ENCODE assay signal across 11 cellular contexts in the genomic region with DNA sequence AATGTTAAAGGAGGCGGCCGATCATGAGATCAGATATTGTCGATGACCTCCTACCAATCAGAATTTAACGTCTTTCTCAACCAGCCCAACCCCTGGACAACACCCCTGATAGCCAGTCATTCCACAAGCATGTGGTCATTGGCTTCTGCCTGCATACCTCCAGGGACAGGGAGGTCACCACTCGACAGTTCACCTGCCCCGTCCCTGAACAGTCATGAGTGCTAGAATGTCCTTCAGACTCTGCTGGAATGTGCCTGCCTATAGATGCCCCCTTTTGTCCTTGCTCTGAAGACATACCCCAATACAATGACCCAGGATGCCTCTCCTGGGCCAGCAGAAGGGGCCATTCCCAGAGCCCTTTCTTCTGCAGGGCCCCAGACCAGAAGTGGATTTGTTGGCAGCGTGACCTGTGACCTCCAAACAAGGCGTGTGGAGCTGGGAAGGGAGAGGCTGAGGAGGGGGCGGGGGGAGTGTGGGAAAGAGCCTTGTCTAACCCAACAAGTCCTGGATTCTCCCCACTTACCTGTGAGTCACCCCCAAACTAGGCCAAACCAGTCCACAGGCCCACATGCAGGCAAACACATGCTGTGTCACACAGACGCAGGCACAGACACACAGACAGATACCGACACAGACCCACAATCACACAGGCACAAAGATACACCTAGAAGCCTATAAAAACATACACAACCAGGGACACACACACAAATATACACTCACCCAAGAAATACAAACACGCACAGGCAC. TPM values are rescaled to one million over a fixed set of nuclear protein-coding genes. Genes with fewer than 3 reads are reported as not detected.
A peak's percentile ranks its signal among the peaks of the same experiment; 100 is the strongest.
DNase-seq lines count a peak whose midpoint lies in the region; ATAC-seq and TF ChIP-seq lines count a peak whose summit lies in the region.
"Had no signal": no experiment of that assay in that cellular context is flagged by ENCODE, and none has a peak within 500 bp of the region (broad histone marks: within the 10 kb centered on the region; RNA-seq: fewer than 3 reads in every experiment).

No MANE protein-coding gene starts in this region.

- DNase-seq in Panc1 (ENCODE audit: low read depth, low spot score) = no peak
- peak; percentile 93 for DNase-seq in islet precursor cell
- no peak for DNase-seq in NCI-H1048 (lab: John Stamatoyannopoulos, UW)
- no peak for DNase-seq in NCI-H1092 (lab: John Stamatoyannopoulos, UW)
- DNase-seq: NCI-H146, nucleus accumbens, SIG-M5 had no signal

- in situ Hi-C loops in Panc1 (cut with HindIII; ENCODE audit: low pct_unique_long_range_greater_than_20kb, low sequenced_read_pairs) = no loop called here

- no peak for TF ChIP-seq CTCF in Panc1 (IDR thresholded peaks at IDR 0.05)

- no peaks in the 10 kb centered on the region for H3K36me3 ChIP-seq in ACC112 (ENCODE audit: insufficient read depth, low read length)
- no peaks in the 10 kb centered on the region for H3K36me3 ChIP-seq in Panc1 (ENCODE audit: control insufficient read depth, insufficient read depth, low read length)
- H3K36me3 ChIP-seq: cardiac muscle cell had no signal

- CTCF ChIA-PET in Panc1 (lab: Charles Lee) = no interaction called here

- intact Hi-C loops in Panc1 (cut with micrococcal nuclease; ENCODE audit: unreplicated experiment) = no loop called here

- peak overlapping the region; percentile 33; the same call in 1 of the 2 replicates for H3K27ac ChIP-seq in ACC112 (ENCODE audit: low read depth, low read length)
- H3K27ac ChIP-seq in Panc1 (ENCODE audit: low read length) = no peak overlapping the region
- H3K27ac ChIP-seq: cardiac muscle cell had no signal

- H3K4me3 ChIP-seq in ACC112 (ENCODE audit: low read depth, low read length) (no peak overlapping the region), Panc1 (ENCODE audit: low read depth in 2 of 2, low read length in 2 of 2) (no peak overlapping the region)
- H3K4me3 ChIP-seq: cardiac muscle cell had no signal

- no TSS peak for BruUV-seq in Panc1 (replicated peaks; lab: Mats Ljungman, UMichigan)

- H3K27me3 ChIP-seq in ACC112 (ENCODE audit: insufficient read depth, low read length) (no peaks in the 10 kb centered on the region), Panc1 (ENCODE audit: control insufficient read depth, insufficient read depth, low read length) (no peaks in the 10 kb centered on the region)

- H3K79me2 ChIP-seq in ACC112 (ENCODE audit: control insufficient read depth, insufficient read depth, low read length, unreplicated experiment) = no peaks in the 10 kb centered on the region

- POLR2A ChIA-PET in Panc1 (lab: Charles Lee) = no interaction called here

- no peak overlapping the region for H2AFZ ChIP-seq in ACC112 (ENCODE audit: low read length, unreplicated experiment)

- no peaks in the 10 kb centered on the region for H3K9me3 ChIP-seq in Panc1 (ENCODE audit: control insufficient read depth, insufficient read depth, low read depth, low read length)

- ATAC-seq in Panc1 (peak; percentile 36; the same call in 1 of the 2 replicates), GM18909 (IDR thresholded peaks at IDR 0.05; ENCODE audit: poor library complexity, unreplicated experiment) (no peak)

- H3K4me1 ChIP-seq in ACC112 (ENCODE audit: control insufficient read depth, insufficient read depth, low read length, unreplicated experiment) (peaks cover 20% of the 10 kb centered on the region), Panc1 (ENCODE audit: control insufficient read depth, insufficient read depth, low read length) (peaks cover 15% of the 10 kb centered on the region)

RNA-seq across cellular contexts. Expression of a gene that starts 2.2 kb away (rescaled TPM):
- 0.64 TPM for total RNA-seq in Panc1 (2021; ENCODE audit: unreplicated experiment)
- polyA plus RNA-seq in Panc1 (2012; ENCODE audit: insufficient read length) = 1.8 TPM
- total RNA-seq: A673 had no signal

RNA-seq across cellular contexts. Expression of a gene that starts 20.8 kb away (rescaled TPM):
- not detected for total RNA-seq in Panc1 (2021; ENCODE audit: unreplicated experiment)
- not detected for polyA plus RNA-seq in Panc1 (2012; ENCODE audit: insufficient read length)
- total RNA-seq: A673, cardiac muscle cell had no signal
- polyA plus RNA-seq: cardiac muscle cell had no signal

RNA-seq across cellular contexts. Expression of a gene that starts 34.0 kb away (rescaled TPM):
- total RNA-seq in Panc1 (2021; ENCODE audit: unreplicated experiment) = 1.6 TPM
- polyA plus RNA-seq in Panc1 (2012; ENCODE audit: insufficient read length) = not detected
- total RNA-seq: A673, cardiac muscle cell had no signal

RNA-seq across cellular contexts. Expression of a gene that starts 45.3 kb away (rescaled TPM):
- 23.7 TPM for total RNA-seq in Panc1 (2021; ENCODE audit: unreplicated experiment)
- polyA plus RNA-seq in Panc1 (2012; ENCODE audit: insufficient read length) = 18.4 TPM

RNA-seq across cellular contexts. Expression of a gene that starts 58.9 kb away (rescaled TPM):
- total RNA-seq in Panc1 (2021; ENCODE audit: unreplicated experiment) = 0.64 TPM
- polyA plus RNA-seq in Panc1 (2012; ENCODE audit: insufficient read length) = 0.07 TPM
